ENCODE assay signal across 8 cellular contexts in the genomic region with DNA sequence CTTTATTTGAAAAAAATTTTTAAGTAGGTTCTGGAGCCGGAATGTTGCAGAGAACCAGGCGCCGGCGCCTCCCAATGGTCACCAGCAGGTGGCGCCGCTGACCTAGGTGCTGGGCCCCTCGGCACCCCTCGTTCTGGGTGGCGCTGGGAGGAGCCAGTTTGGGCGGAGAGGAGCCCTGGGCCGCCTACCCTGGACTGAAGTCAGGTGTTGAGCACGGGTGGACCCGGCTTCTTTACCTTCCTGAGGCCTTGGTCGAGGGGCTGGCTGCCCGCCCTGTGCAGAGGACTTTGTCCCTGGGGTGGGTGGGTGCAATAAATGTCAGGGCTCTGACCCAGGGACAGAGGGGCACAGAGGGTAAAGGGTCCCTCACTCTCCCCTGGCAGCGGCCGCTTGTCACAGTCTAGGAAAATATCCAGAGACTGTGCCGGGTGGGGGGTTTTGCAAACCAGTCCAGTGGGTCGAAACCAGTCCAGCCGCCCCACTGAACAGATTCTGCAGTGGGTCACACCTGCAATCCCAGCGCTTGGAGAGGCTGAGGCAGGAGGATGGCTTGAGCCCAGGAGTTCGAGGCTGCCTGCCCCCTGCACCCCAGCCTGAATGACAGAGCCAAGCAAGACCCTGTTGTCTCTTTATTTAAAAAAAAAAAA. TPM values are rescaled to one million over a fixed set of nuclear protein-coding genes. Genes with fewer than 3 reads are reported as not detected.
A peak's percentile ranks its signal among the peaks of the same experiment; 100 is the strongest.
DNase-seq lines count a peak whose midpoint lies in the region; ATAC-seq and TF ChIP-seq lines count a peak whose summit lies in the region.

No MANE protein-coding gene starts in this region.

- peak; percentile 94 for TF ChIP-seq CTCF in GM10266 (IDR thresholded peaks at IDR 0.05; ENCODE audit: control insufficient read depth, insufficient read depth, low read depth, missing control alignments)
- peak; percentile 84 to 99 (median 97) for TF ChIP-seq CTCF in dorsolateral prefrontal cortex (IDR thresholded peaks at IDR 0.05 in 54 of 56, conservative IDR thresholded peaks at IDR 0.05 in 2 of 56; ENCODE audit: low read depth in 1 of 56, partially characterized antibody in 56 of 56)

- peak overlapping the region in 2 of 59 donors; percentile 6 to 53 for H3K27ac ChIP-seq in dorsolateral prefrontal cortex

- peak overlapping the region in 19 of 59 donors; percentile 5 to 46 (median 23) for H3K4me3 ChIP-seq in dorsolateral prefrontal cortex

- DNase-seq in GM10266 (ENCODE audit: extremely low spot score) (peak; percentile 85), NCI-H774 (lab: John Stamatoyannopoulos, UW) (peak; percentile 29), dorsolateral prefrontal cortex (peak; percentile 67 to 88 (median 77)), medulla oblongata (ENCODE audit: extremely low spot score) (peak; percentile 76)
- peak; percentile 81 to 83 for DNase-seq in activated CD4-positive, alpha-beta T cell treated with anti-CD3 and anti-CD28 coated beads, Interleukin-2, amount 50 U/mL, for 48 hours
- peak; percentile 56 to 61 for DNase-seq in stimulated activated CD8-positive, alpha-beta memory T cell treated with anti-CD3 and anti-CD28 coated beads, Interleukin-15, amount 100 ng/mL, for 48 hours (ENCODE audit: low read depth in 2 of 2)

- ATAC-seq in HG03354 (IDR thresholded peaks at IDR 0.05; ENCODE audit: poor library complexity, severe bottlenecking, unreplicated experiment) (peak; percentile 65), HG02840 (IDR thresholded peaks at IDR 0.05; ENCODE audit: low FRiP score, unreplicated experiment) (no peak)

- H3K27me3 ChIP-seq in dorsolateral prefrontal cortex = no peaks in the 10 kb centered on the region

- intact Hi-C loops in dorsolateral prefrontal cortex (cut with DNase I) = loop anchor here (2.0 to 10.0 kb wide), 6 partner anchors 40 to 303 kb away; partner anchors contain the start of genes FLCN (in 1 of the 2), MPRIP (in 1 of the 2) and NT5M (in 1 of the 2)

RNA-seq across cellular contexts. Expression of gene TNFRSF13B, which starts 30.1 kb away (rescaled TPM):
- total RNA-seq in dorsolateral prefrontal cortex = under 1 TPM in 4 of 120 experiments, not detected in 116; 0.22 to 0.76 (median 0.41) TPM

RNA-seq across cellular contexts. Expression of gene MPRIP, which starts 40.3 kb away (rescaled TPM):
- 100 to 1,000 TPM; 402 to 682 (median 476) TPM for total RNA-seq in dorsolateral prefrontal cortex

Comparison
In these comparisons a context has a peak if more than half of its experiments do, and no peak if none do; other contexts are left out.
1. DNase-seq: peak in every context shown above with its lines; median percentile 85 in GM10266; 82 in activated CD4-positive, alpha-beta T cell treated with anti-CD3 and anti-CD28 coated beads, Interleukin-2, amount 50 U/mL, for 48 hours; 77 in dorsolateral prefrontal cortex; 76 in medulla oblongata; 58 in stimulated activated CD8-positive, alpha-beta memory T cell treated with anti-CD3 and anti-CD28 coated beads, Interleukin-15, amount 100 ng/mL, for 48 hours; 29 in NCI-H774.